ENCODE assay signal across 1 cellular context in the genomic region with DNA sequence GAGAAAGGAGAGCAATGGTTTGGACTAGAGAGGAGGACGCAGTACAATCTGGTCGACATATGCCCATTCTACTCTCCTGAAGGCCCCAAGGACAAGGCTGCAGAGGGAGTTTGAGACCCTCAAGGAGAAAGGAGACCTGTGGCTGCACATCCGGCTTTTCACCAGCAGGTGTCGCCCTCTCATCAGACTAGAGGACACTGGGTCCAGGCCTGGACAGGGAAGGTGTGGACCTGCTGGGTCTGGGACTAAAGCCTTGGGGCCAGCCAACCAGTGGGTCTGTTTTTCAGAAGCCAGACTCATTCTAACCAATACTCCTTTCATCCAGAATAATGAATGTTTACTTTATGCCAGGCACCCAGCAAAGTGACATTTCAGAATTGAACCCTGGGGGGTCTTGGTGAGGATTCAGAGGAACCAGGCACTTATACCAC.
A peak's percentile ranks its signal among the peaks of the same experiment; 100 is the strongest.
TF ChIP-seq lines count a peak whose summit lies in the region.

No MANE protein-coding gene starts in this region.

TF ChIP-seq in K562, 482 proteins besides CTCF, POLR2A, EP300 and RAD21 (continues in another document):
- TF ChIP-seq ZNF253 (CRISPR knock-in tag; conservative IDR thresholded peaks at IDR 0.05) (no peak), THRAP3 (IDR thresholded peaks at IDR 0.05; ENCODE audit: borderline replicate concordance) (peak; percentile 61; the same call in 1 of the 2 replicates), PHF20 (IDR thresholded peaks at IDR 0.05; ENCODE audit: partially characterized antibody) (no peak), RCOR1 (IDR thresholded peaks at IDR 0.05; ENCODE audit: borderline replicate concordance in 1 of 2, low read depth in 2 of 2, low read length in 2 of 2) (peak in 1 of 2 experiments; percentile 30; a peak in 1 of 4 replicates), BRF1 (IDR thresholded peaks at IDR 0.05; ENCODE audit: borderline replicate concordance, extremely low read depth, insufficient read length) (no peak), BACH1 (tag; IDR thresholded peaks at IDR 0.05) (no peak), ZNF133 (CRISPR knock-in tag; IDR thresholded peaks at IDR 0.05) (no peak), ZNF224 (CRISPR knock-in tag; IDR thresholded peaks at IDR 0.05) (no peak), ZBTB7A (IDR thresholded peaks at IDR 0.05; ENCODE audit: borderline replicate concordance, control insufficient read depth, low read depth, low read length) (peak; percentile 84), HDAC2 (IDR thresholded peaks at IDR 0.05) (0 out of 2 replicates have a peak, but pooled peaks have one; percentile 13), ZNF212 (CRISPR knock-in tag; IDR thresholded peaks at IDR 0.05) (no peak), ZNF140 (CRISPR knock-in tag; IDR thresholded peaks at IDR 0.05) (no peak), ZNF444 (CRISPR knock-in tag; IDR thresholded peaks at IDR 0.05) (no peak), KLF13 (tag; IDR thresholded peaks at IDR 0.05; ENCODE audit: borderline replicate concordance, low read depth) (0 out of 2 replicates have a peak, but pooled peaks have one; percentile 53), RBM25 (IDR thresholded peaks at IDR 0.05; ENCODE audit: low read depth, low read length, severe bottlenecking) (no peak), NEUROD1 (IDR thresholded peaks at IDR 0.05; ENCODE audit: borderline replicate concordance, low read depth, low read length, partially characterized antibody) (peak; percentile 57), ZNF75A (CRISPR knock-in tag; IDR thresholded peaks at IDR 0.05) (no peak), DPF2 (IDR thresholded peaks at IDR 0.05) (no peak), ZFP30 (CRISPR knock-in tag; IDR thresholded peaks at IDR 0.05; ENCODE audit: borderline replicate concordance) (no peak), ZNF79 (CRISPR knock-in tag; IDR thresholded peaks at IDR 0.05; ENCODE audit: low read depth) (no peak)
- TF ChIP-seq, protein P1, sequence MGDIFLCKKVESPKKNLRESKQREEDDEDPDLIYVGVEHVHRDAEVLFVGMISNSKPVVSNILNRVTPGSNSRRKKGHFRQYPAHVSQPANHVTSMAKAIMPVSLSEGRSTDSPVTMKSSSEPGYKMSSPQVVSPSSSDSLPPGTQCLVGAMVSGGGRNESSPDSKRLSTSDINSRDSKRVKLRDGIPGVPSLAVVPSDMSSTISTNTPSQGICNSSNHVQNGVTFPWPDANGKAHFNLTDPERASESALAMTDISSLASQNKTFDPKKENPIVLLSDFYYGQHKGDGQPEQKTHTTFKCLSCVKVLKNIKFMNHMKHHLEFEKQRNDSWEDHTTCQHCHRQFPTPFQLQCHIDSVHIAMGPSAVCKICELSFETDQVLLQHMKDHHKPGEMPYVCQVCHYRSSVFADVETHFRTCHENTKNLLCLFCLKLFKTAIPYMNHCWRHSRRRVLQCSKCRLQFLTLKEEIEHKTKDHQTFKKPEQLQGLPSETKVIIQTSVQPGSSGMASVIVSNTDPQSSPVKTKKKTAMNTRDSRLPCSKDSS (IDR thresholded peaks at IDR 0.05; ENCODE audit: low read depth, partially characterized antibody): no peak
- TF ChIP-seq, protein P2, sequence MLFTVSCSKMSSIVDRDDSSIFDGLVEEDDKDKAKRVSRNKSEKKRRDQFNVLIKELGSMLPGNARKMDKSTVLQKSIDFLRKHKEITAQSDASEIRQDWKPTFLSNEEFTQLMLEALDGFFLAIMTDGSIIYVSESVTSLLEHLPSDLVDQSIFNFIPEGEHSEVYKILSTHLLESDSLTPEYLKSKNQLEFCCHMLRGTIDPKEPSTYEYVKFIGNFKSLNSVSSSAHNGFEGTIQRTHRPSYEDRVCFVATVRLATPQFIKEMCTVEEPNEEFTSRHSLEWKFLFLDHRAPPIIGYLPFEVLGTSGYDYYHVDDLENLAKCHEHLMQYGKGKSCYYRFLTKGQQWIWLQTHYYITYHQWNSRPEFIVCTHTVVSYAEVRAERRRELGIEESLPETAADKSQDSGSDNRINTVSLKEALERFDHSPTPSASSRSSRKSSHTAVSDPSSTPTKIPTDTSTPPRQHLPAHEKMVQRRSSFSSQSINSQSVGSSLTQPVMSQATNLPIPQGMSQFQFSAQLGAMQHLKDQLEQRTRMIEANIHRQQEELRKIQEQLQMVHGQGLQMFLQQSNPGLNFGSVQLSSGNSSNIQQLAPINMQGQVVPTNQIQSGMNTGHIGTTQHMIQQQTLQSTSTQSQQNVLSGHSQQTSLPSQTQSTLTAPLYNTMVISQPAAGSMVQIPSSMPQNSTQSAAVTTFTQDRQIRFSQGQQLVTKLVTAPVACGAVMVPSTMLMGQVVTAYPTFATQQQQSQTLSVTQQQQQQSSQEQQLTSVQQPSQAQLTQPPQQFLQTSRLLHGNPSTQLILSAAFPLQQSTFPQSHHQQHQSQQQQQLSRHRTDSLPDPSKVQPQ (CRISPR knock-in tag; IDR thresholded peaks at IDR 0.05; ENCODE audit: borderline replicate concordance): no peak
- TF ChIP-seq, protein P3, sequence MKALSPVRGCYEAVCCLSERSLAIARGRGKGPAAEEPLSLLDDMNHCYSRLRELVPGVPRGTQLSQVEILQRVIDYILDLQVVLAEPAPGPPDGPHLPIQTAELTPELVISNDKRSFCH (CRISPR knock-in tag; IDR thresholded peaks at IDR 0.05): no peak
- TF ChIP-seq, protein P3 (tag; IDR thresholded peaks at IDR 0.05): no peak
- TF ChIP-seq, protein P4, sequence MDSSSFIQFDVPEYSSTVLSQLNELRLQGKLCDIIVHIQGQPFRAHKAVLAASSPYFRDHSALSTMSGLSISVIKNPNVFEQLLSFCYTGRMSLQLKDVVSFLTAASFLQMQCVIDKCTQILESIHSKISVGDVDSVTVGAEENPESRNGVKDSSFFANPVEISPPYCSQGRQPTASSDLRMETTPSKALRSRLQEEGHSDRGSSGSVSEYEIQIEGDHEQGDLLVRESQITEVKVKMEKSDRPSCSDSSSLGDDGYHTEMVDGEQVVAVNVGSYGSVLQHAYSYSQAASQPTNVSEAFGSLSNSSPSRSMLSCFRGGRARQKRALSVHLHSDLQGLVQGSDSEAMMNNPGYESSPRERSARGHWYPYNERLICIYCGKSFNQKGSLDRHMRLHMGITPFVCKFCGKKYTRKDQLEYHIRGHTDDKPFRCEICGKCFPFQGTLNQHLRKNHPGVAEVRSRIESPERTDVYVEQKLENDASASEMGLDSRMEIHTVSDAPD (CRISPR knock-in tag; IDR thresholded peaks at IDR 0.05): no peak
- TF ChIP-seq, protein P5, sequence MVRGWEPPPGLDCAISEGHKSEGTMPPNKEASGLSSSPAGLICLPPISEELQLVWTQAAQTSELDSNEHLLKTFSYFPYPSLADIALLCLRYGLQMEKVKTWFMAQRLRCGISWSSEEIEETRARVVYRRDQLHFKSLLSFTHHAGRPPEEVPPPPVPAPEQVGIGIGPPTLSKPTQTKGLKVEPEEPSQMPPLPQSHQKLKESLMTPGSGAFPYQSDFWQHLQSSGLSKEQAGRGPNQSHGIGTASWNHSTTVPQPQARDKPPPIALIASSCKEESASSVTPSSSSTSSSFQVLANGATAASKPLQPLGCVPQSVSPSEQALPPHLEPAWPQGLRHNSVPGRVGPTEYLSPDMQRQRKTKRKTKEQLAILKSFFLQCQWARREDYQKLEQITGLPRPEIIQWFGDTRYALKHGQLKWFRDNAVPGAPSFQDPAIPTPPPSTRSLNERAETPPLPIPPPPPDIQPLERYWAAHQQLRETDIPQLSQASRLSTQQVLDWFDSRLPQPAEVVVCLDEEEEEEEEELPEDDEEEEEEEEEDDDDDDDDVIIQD (CRISPR knock-in tag; IDR thresholded peaks at IDR 0.05): no peak
- TF ChIP-seq, protein P6, sequence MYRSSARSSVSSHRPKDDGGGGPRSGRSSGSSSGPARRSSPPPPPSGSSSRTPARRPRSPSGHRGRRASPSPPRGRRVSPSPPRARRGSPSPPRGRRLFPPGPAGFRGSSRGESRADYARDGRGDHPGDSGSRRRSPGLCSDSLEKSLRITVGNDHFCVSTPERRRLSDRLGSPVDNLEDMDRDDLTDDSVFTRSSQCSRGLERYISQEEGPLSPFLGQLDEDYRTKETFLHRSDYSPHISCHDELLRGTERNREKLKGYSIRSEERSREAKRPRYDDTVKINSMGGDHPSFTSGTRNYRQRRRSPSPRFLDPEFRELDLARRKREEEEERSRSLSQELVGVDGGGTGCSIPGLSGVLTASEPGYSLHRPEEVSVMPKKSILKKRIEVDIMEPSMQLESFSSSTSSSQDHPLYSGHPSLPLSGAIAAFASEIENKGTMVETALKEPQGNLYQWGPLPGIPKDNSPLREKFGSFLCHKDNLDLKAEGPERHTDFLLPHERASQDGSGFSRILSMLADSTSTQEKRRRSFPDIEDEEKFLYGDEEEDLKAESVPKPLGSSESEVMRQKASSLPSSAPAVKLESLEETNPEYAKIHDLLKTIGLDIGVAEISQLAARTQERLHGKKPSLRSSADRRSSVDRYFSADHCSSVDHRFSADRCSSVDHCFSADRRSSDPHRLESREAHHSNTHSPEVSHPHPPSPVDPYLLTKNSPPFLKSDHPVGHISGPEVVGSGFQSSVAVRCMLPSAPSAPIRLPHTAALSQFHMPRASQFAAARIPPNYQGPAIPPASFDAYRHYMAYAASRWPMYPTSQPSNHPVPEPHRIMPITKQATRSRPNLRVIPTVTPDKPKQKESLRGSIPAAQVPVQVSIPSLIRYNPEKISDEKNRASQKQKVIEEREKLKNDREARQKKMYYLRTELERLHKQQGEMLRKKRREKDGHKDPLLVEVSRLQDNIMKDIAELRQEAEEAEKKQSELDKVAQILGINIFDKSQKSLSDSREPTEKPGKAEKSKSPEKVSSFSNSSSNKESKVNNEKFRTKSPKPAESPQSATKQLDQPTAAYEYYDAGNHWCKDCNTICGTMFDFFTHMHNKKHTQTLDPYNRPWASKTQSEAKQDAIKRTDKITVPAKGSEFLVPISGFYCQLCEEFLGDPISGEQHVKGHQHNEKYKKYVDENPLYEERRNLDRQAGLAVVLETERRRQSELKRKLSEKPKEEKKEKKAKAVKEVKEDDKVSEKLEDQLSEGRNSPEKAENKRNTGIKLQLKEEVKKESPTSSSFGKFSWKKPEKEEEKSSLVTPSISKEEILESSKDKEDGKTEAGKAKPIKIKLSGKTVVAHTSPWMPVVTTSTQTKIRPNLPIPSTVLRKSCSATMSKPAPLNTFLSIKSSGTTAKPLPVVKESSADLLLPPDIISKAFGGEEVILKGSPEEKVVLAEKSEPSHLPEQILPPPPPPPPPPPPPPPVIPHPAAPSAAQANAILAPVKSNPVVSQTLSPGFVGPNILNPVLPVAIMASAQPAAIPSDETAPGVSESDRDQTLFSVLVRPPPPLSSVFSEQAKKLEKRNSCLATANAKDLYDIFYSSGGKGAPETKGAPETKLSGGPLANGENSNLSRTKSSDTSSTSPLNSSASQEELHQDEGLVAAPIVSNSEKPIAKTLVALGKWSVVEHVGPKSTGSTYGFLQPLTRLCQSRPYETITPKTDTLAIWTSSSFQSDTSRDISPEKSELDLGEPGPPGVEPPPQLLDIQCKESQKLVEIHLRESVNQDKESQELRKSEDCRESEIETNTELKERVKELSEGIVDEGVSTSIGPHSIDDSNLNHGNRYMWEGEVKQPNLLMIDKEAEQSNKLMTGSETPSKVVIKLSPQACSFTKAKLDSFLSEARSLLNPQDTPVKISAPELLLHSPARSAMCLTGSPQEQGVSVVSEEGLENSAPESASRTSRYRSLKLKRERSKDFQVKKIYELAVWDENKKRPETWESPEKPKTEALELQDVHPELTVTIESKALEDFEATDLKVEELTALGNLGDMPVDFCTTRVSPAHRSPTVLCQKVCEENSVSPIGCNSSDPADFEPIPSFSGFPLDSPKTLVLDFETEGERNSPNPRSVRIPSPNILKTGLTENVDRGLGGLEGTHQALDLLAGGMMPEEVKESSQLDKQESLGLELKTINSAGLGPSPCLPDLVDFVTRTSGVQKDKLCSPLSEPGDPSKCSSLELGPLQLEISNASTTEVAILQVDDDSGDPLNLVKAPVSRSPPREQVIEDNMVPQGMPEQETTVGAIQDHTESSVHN (IDR thresholded peaks at IDR 0.05; ENCODE audit: borderline replicate concordance in 1 of 2, low read depth in 1 of 2): no peak
- TF ChIP-seq, protein P7, sequence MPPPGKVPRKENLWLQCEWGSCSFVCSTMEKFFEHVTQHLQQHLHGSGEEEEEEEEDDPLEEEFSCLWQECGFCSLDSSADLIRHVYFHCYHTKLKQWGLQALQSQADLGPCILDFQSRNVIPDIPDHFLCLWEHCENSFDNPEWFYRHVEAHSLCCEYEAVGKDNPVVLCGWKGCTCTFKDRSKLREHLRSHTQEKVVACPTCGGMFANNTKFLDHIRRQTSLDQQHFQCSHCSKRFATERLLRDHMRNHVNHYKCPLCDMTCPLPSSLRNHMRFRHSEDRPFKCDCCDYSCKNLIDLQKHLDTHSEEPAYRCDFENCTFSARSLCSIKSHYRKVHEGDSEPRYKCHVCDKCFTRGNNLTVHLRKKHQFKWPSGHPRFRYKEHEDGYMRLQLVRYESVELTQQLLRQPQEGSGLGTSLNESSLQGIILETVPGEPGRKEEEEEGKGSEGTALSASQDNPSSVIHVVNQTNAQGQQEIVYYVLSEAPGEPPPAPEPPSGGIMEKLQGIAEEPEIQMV (tag; conservative IDR thresholded peaks at IDR 0.05; ENCODE audit: low read depth): no peak
- TF ChIP-seq, protein P8, sequence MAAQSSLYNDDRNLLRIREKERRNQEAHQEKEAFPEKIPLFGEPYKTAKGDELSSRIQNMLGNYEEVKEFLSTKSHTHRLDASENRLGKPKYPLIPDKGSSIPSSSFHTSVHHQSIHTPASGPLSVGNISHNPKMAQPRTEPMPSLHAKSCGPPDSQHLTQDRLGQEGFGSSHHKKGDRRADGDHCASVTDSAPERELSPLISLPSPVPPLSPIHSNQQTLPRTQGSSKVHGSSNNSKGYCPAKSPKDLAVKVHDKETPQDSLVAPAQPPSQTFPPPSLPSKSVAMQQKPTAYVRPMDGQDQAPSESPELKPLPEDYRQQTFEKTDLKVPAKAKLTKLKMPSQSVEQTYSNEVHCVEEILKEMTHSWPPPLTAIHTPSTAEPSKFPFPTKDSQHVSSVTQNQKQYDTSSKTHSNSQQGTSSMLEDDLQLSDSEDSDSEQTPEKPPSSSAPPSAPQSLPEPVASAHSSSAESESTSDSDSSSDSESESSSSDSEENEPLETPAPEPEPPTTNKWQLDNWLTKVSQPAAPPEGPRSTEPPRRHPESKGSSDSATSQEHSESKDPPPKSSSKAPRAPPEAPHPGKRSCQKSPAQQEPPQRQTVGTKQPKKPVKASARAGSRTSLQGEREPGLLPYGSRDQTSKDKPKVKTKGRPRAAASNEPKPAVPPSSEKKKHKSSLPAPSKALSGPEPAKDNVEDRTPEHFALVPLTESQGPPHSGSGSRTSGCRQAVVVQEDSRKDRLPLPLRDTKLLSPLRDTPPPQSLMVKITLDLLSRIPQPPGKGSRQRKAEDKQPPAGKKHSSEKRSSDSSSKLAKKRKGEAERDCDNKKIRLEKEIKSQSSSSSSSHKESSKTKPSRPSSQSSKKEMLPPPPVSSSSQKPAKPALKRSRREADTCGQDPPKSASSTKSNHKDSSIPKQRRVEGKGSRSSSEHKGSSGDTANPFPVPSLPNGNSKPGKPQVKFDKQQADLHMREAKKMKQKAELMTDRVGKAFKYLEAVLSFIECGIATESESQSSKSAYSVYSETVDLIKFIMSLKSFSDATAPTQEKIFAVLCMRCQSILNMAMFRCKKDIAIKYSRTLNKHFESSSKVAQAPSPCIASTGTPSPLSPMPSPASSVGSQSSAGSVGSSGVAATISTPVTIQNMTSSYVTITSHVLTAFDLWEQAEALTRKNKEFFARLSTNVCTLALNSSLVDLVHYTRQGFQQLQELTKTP (IDR thresholded peaks at IDR 0.05; ENCODE audit: low read depth in 1 of 2, partially characterized antibody in 2 of 2): peak in 1 of 2 experiments; percentile 18
